ENCODE assay signal across 9 cellular contexts in the genomic region with DNA sequence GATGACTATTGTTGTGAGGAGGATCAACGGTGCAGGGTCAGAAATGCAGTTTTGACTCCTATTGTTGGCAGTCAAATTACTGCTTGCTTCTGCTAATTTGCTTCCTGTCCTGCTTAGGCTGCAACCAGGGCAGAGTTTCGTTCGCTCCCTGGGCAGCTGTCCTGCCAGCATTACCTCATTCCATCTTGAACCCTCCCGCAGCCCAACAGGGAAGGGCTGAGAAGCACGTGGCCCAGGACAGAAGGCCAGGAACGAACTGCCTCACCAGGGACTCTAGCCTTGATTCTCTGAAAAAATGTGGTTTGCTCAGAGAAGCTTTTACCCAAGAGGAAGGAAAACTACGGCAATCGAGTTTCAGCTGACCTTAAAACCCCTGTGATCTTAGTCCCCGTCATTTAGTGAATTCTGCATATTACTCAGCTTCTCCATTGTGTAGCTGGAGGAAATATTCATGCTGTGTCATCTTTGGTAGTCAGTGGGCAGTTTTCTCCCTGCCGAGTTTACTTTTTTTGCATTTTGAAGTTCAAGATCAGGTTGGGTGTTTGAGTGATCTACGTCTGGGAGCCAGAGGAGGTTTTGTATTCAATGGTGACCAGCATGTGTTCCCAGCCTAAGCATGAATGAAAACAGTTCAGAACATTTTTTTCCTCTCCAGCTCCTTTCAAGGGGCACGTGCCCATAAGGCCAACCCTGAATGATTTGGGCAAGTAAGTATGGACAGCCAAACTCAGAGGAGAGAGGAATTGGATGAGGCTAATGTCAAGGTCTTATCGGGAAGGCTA. TPM values are rescaled to one million over a fixed set of nuclear protein-coding genes. Genes with fewer than 3 reads are reported as not detected.
DNase-seq lines count a peak whose midpoint lies in the region; ATAC-seq and TF ChIP-seq lines count a peak whose summit lies in the region.
"Had no signal": no experiment of that assay in that cellular context is flagged by ENCODE, and none has a peak within 500 bp of the region (broad histone marks: within the 10 kb centered on the region; RNA-seq: fewer than 3 reads in every experiment).

No MANE protein-coding gene starts in this region.

- peaks cover 51% of the 10 kb centered on the region for H3K4me1 Mint-ChIP-seq in activated CD4-positive, alpha-beta memory T cell treated with anti-CD3 and anti-CD28 coated beads, Interleukin-2, amount 10 ng/mL, durations not matched to agents 7 days and 5 days
- peaks cover 14% of the 10 kb centered on the region for H3K4me1 Mint-ChIP-seq in osteocyte (ENCODE audit: unreplicated experiment)

- no peak overlapping the region for H3K4me3 ChIP-seq in fibroblast of villous mesenchyme (ENCODE audit: low read depth, low read length)

- POLR2A ChIA-PET in activated CD4-positive, alpha-beta memory T cell treated with anti-CD3 and anti-CD28 coated beads, Interleukin-2, amount 10 ng/mL, durations not matched to agents 7 days and 5 days (lab: Charles Lee), result interaction anchor here (1.0 to 3.8 kb wide), 6 partner anchors 9 to 23 kb away, joined by 3 to 50 read pairs (median 8); partner anchors contain the start of gene TLNRD1

- peak; percentile 91 for ATAC-seq in GM19351 (IDR thresholded peaks at IDR 0.05; ENCODE audit: unreplicated experiment)
- ATAC-seq in HG03439 (IDR thresholded peaks at IDR 0.05; ENCODE audit: unreplicated experiment), result peak; percentile 92

- H3K27me3 Mint-ChIP-seq in activated CD4-positive, alpha-beta memory T cell treated with anti-CD3 and anti-CD28 coated beads, Interleukin-2, amount 10 ng/mL, durations not matched to agents 7 days and 5 days, result no peaks in the 10 kb centered on the region
- no peaks in the 10 kb centered on the region for H3K27me3 Mint-ChIP-seq in osteocyte (ENCODE audit: unreplicated experiment)

- CTCF ChIA-PET in activated CD4-positive, alpha-beta memory T cell treated with anti-CD3 and anti-CD28 coated beads, Interleukin-2, amount 10 ng/mL, durations not matched to agents 7 days and 5 days (lab: Charles Lee), result interaction anchor here (0.8 to 1.5 kb wide), 5 partner anchors 9 to 243 kb away, joined by 3 to 5 read pairs (median 4); no protein-coding TSS in a partner anchor

- H3K36me3 Mint-ChIP-seq in activated CD4-positive, alpha-beta memory T cell treated with anti-CD3 and anti-CD28 coated beads, Interleukin-2, amount 10 ng/mL, durations not matched to agents 7 days and 5 days (ENCODE audit: low read depth), result peaks cover 22% of the 10 kb centered on the region
- no peaks in the 10 kb centered on the region for H3K36me3 Mint-ChIP-seq in osteocyte (ENCODE audit: unreplicated experiment)

- H3K9me3 Mint-ChIP-seq in activated CD4-positive, alpha-beta memory T cell treated with anti-CD3 and anti-CD28 coated beads, Interleukin-2, amount 10 ng/mL, durations not matched to agents 7 days and 5 days, result no peaks in the 10 kb centered on the region
- no peaks in the 10 kb centered on the region for H3K9me3 Mint-ChIP-seq in osteocyte (ENCODE audit: unreplicated experiment)
- H3K9me3 Mint-ChIP-seq: neural crest cell had no signal

- H3K27ac Mint-ChIP-seq in activated CD4-positive, alpha-beta memory T cell treated with anti-CD3 and anti-CD28 coated beads, Interleukin-2, amount 10 ng/mL, durations not matched to agents 7 days and 5 days, result peak overlapping the region; percentile 90
- peak overlapping the region; percentile 80 for H3K27ac Mint-ChIP-seq in osteocyte (ENCODE audit: unreplicated experiment)

- TF ChIP-seq CTCF in fibroblast of villous mesenchyme (IDR thresholded peaks at IDR 0.05; ENCODE audit: insufficient read depth, low read depth, low read length) (no peak), osteocyte (IDR thresholded peaks at IDR 0.05) (no peak)

- peak overlapping the region; percentile 37 for H3K4me3 Mint-ChIP-seq in activated CD4-positive, alpha-beta memory T cell treated with anti-CD3 and anti-CD28 coated beads, Interleukin-2, amount 10 ng/mL, durations not matched to agents 7 days and 5 days
- H3K4me3 Mint-ChIP-seq in osteocyte (ENCODE audit: unreplicated experiment), result peak overlapping the region; percentile 17
- H3K4me3 Mint-ChIP-seq: neural crest cell had no signal

- DNase-seq in C1 segment of cervical spinal cord (lab: John Stamatoyannopoulos, UW) (peak in 12 of 14 donors; percentile 37 to 88 (median 67)), fibroblast of villous mesenchyme (ENCODE audit: low read depth) (peak; percentile 59), osteocyte (ENCODE audit: extremely low spot score, unreplicated experiment) (no peak), hepatic stellate cell (ENCODE audit: low spot score) (no peak), NCI-H774 (lab: John Stamatoyannopoulos, UW) (no peak)
- DNase-seq in activated CD4-positive, alpha-beta memory T cell treated with anti-CD3 and anti-CD28 coated beads, Interleukin-2, amount 10 ng/mL, durations not matched to agents 7 days and 5 days, result peak; percentile 51

RNA-seq across cellular contexts. Expression of gene TLNRD1, which starts 23.0 kb away (rescaled TPM):
- total RNA-seq in activated CD4-positive, alpha-beta memory T cell treated with anti-CD3 and anti-CD28 coated beads, Interleukin-2, amount 10 ng/mL, durations not matched to agents 7 days and 5 days, result 10 to 100 TPM; 47.1 to 48.8 TPM
- total RNA-seq in fibroblast of villous mesenchyme (13.4 and 15.8 TPM in 2 replicates), osteocyte (10.6 and 11.5 TPM in 2 replicates)

RNA-seq across cellular contexts. Expression of gene MESD, which starts 34.1 kb away (rescaled TPM):
- 10 to 100 TPM; 34.5 to 36.1 TPM for total RNA-seq in activated CD4-positive, alpha-beta memory T cell treated with anti-CD3 and anti-CD28 coated beads, Interleukin-2, amount 10 ng/mL, durations not matched to agents 7 days and 5 days
- total RNA-seq in fibroblast of villous mesenchyme, result 17.1 and 24.2 TPM in 2 replicates
- total RNA-seq in osteocyte, result 25.3 and 26.3 TPM in 2 replicates

Comparison
In these comparisons a context has a peak if more than half of its experiments do, and no peak if none do; other contexts are left out.
1. DNase-seq: peak in C1 segment of cervical spinal cord (12 of 14), activated CD4-positive, alpha-beta memory T cell treated with anti-CD3 and anti-CD28 coated beads, Interleukin-2, amount 10 ng/mL, durations not matched to agents 7 days and 5 days (single experiment) and fibroblast of villous mesenchyme (single experiment); none in osteocyte (single experiment), hepatic stellate cell (single experiment) and NCI-H774 (single experiment).